16 cellular contexts compared by ENCODE assay signal in genomic region chr20:481167-481566, GRCh38.
"Had no signal": no experiment of that assay in that cellular context is flagged by ENCODE, and none has a peak within 500 bp of the region (broad histone marks: within the 10 kb centered on the region; RNA-seq: fewer than 3 reads in every experiment).

No MANE protein-coding gene starts in this region.

- H3K4me2 ChIP-seq: hepatocyte had no signal

- H3K4me3 ChIP-seq: hepatocyte, tibial nerve, vagina had no signal

- DNase-seq: activated CD4-positive, CD25-positive, alpha-beta regulatory T cell treated with anti-CD3 and anti-CD28 coated beads, Interleukin-2, amount 50 U/mL, for 72 hours; activated naive CD4-positive, alpha-beta T cell treated with Interleukin-2 at 50 U/mL for 16 hours; amniotic stem cell; endodermal cell; foreskin fibroblast; stimulated activated CD4-positive, alpha-beta T cell treated with anti-CD3 and anti-CD28 coated beads, Interleukin-2, amount 100 ng/mL, for 24 hours; stimulated activated naive CD4-positive, alpha-beta T cell treated with Interleukin-2 at 50 U/mL for 16 hours; T-helper 1 cell; T1000 had no signal

- H3K9me3 ChIP-seq: tibial nerve, vagina had no signal

- H2AFZ ChIP-seq: hepatocyte had no signal

- H3K27me3 Mint-ChIP-seq: activated T-helper 17 cell treated with anti-CD3 and anti-CD28 coated beads, Interleukin-2, amount 50 U/mL, for 72 hours; memory B cell had no signal

- H3K27ac Mint-ChIP-seq: endodermal cell had no signal

- H3K27ac ChIP-seq: hepatocyte, tibial nerve, vagina had no signal

- ATAC-seq: activated T-helper 17 cell treated with anti-CD3 and anti-CD28 coated beads, Interleukin-2, amount 50 U/mL, for 72 hours; SK-N-SH treated with all-trans-retinoic acid at 6 μM for 48 hours had no signal

- H3K4me3 Mint-ChIP-seq: activated T-helper 17 cell treated with anti-CD3 and anti-CD28 coated beads, Interleukin-2, amount 50 U/mL, for 72 hours; endodermal cell; memory B cell; neural crest cell had no signal

- H3K9me3 Mint-ChIP-seq: activated T-helper 17 cell treated with anti-CD3 and anti-CD28 coated beads, Interleukin-2, amount 50 U/mL, for 72 hours; endodermal cell; memory B cell; neural crest cell had no signal

- H3K4me1 Mint-ChIP-seq: neural crest cell had no signal

- H3K4me1 ChIP-seq: vagina had no signal

- H3K27me3 ChIP-seq: hepatocyte, tibial nerve, vagina had no signal
